In genomic region chr7:41824284-41824683, GRCh38 we compare ENCODE assay signal across 1 cellular context.
A peak's percentile ranks its signal among the peaks of the same experiment; 100 is the strongest.
TF ChIP-seq lines count a peak whose summit lies in the region.

No MANE protein-coding gene starts in this region.

TF ChIP-seq in SK-N-SH, 30 proteins besides CTCF, POLR2A, EP300 and RAD21 (continued from another document):
- TF ChIP-seq PBX3 (IDR thresholded peaks at IDR 0.05) = 0 out of 2 replicates have a peak, but pooled peaks have one; percentile 18
TF ChIP-seq in SK-N-SH: peak in this region for 4.
